ENCODE assay signal across 20 cellular contexts in genomic region chr7:15860264-15860949, GRCh38.
A peak's percentile ranks its signal among the peaks of the same experiment; 100 is the strongest.
DNase-seq lines count a peak whose midpoint lies in the region; ATAC-seq, FAIRE-seq and TF ChIP-seq lines count a peak whose summit lies in the region.
"Had no signal": no experiment of that assay in that cellular context is flagged by ENCODE, and none has a peak within 500 bp of the region (broad histone marks: within the 10 kb centered on the region; RNA-seq: fewer than 3 reads in every experiment).

No MANE protein-coding gene starts in this region.

- no peaks in the 10 kb centered on the region for H3K4me1 ChIP-seq in kidney (ENCODE audit: control insufficient read depth in 1 of 2, insufficient read depth in 1 of 2, low read depth in 1 of 2, low read length in 2 of 2)
- peaks cover 0 to 3% (median 0%) of the 10 kb centered on the region in 4 donors for H3K4me1 ChIP-seq in right lobe of liver
- no peaks in the 10 kb centered on the region for H3K4me1 ChIP-seq in CD8-positive, alpha-beta T cell (ENCODE audit: insufficient read depth, low read length)
- H3K4me1 ChIP-seq: HAP-1 had no signal

- TF ChIP-seq POLR2A in right lobe of liver (IDR thresholded peaks at IDR 0.05), result no peak

- CTCF ChIA-PET in CD8-positive, alpha-beta T cell (lab: Charles Lee), result no interaction called here

- H3K4me1 Mint-ChIP-seq in CD8-positive, alpha-beta T cell (ENCODE audit: low read depth), result no peaks in the 10 kb centered on the region
- H3K4me1 Mint-ChIP-seq: CD4-positive, alpha-beta memory T cell had no signal

- H3K27ac ChIP-seq in kidney (ENCODE audit: low read depth in 2 of 2, low read length in 2 of 2), result no peak overlapping the region
- H3K27ac ChIP-seq in right lobe of liver, result no peak overlapping the region
- H3K27ac ChIP-seq in CD8-positive, alpha-beta T cell (ENCODE audit: low read depth, low read length), result no peak overlapping the region
- H3K27ac ChIP-seq: 22Rv1 had no signal

- peak; percentile 65 for FAIRE-seq in A204.1 (lab: Jason Lieb, UNC)
- FAIRE-seq in kidney (lab: Jason Lieb, UNC), result peak; percentile 33
- FAIRE-seq: GM12878, H54 had no signal

- H3K27me3 ChIP-seq in right lobe of liver, result no peaks in the 10 kb centered on the region
- no peaks in the 10 kb centered on the region for H3K27me3 ChIP-seq in CD8-positive, alpha-beta T cell (ENCODE audit: insufficient read depth, low read length)

- no peaks in the 10 kb centered on the region for H3K36me3 Mint-ChIP-seq in CD8-positive, alpha-beta T cell
- H3K36me3 Mint-ChIP-seq: CD4-positive, alpha-beta memory T cell had no signal

- no peak overlapping the region for H3K27ac Mint-ChIP-seq in CD8-positive, alpha-beta T cell
- H3K27ac Mint-ChIP-seq: CD4-positive, alpha-beta memory T cell; HFFc6 had no signal

- no peaks in the 10 kb centered on the region for H3K36me3 ChIP-seq in kidney (ENCODE audit: control insufficient read depth in 1 of 2, insufficient read depth in 2 of 2, low read length in 2 of 2)
- no peaks in the 10 kb centered on the region for H3K36me3 ChIP-seq in right lobe of liver
- no peaks in the 10 kb centered on the region for H3K36me3 ChIP-seq in CD8-positive, alpha-beta T cell (ENCODE audit: insufficient read depth, low read length)
- H3K36me3 ChIP-seq: HAP-1 had no signal

- H3K4me3 ChIP-seq in kidney (ENCODE audit: low read length in 2 of 2) (no peak overlapping the region), right lobe of liver (no peak overlapping the region)
- no peak overlapping the region for H3K4me3 ChIP-seq in CD8-positive, alpha-beta T cell (ENCODE audit: low read depth, low read length)
- H3K4me3 ChIP-seq: GM12878, HAP-1 had no signal

- POLR2A ChIA-PET in CD8-positive, alpha-beta T cell (lab: Charles Lee), result no interaction called here

- H3K9ac ChIP-seq in kidney (ENCODE audit: low read length in 2 of 2), result no peak overlapping the region

- TF ChIP-seq CTCF in kidney (IDR thresholded peaks at IDR 0.05; ENCODE audit: borderline replicate concordance, extremely low read depth, insufficient read depth) (no peak), right lobe of liver (IDR thresholded peaks at IDR 0.05) (no peak)
- TF ChIP-seq CTCF in CD8-positive, alpha-beta T cell (IDR thresholded peaks at IDR 0.05), result no peak

- WGBS in right lobe of liver (ENCODE audit: insufficient coverage, low coverage, low lambda C conversion rate, missing lambda C conversion rate), result 4% methylated on average over 1 of the region's 1 CpG

- ATAC-seq in right lobe of liver, result peak in 3 of 4 donors; percentile 48 to 56 (median 49)
- ATAC-seq in CD8-positive, alpha-beta T cell, result no peak
- no peak for ATAC-seq in GM18517 (IDR thresholded peaks at IDR 0.05; ENCODE audit: unreplicated experiment)
- ATAC-seq: GM12878 had no signal

- intact Hi-C loops in kidney (cut with DNase I), result no loop called here
- intact Hi-C loops in right lobe of liver (cut with DNase I), result no loop called here
- intact Hi-C loops in CD8-positive, alpha-beta T cell (cut with DNase I, micrococcal nuclease), result no loop called here

- no peaks in the 10 kb centered on the region for H3K27me3 Mint-ChIP-seq in CD8-positive, alpha-beta T cell (ENCODE audit: low read depth)
- H3K27me3 Mint-ChIP-seq: CD4-positive, alpha-beta memory T cell had no signal

- no peaks in the 10 kb centered on the region for H3K9me3 ChIP-seq in kidney (ENCODE audit: control insufficient read depth in 1 of 2, low read length in 2 of 2)
- H3K9me3 ChIP-seq in right lobe of liver, result no peaks in the 10 kb centered on the region
- H3K9me3 ChIP-seq in CD8-positive, alpha-beta T cell (ENCODE audit: low read length), result no peaks in the 10 kb centered on the region
- H3K9me3 ChIP-seq: Caco-2, HAP-1 had no signal

- peaks cover 15% of the 10 kb centered on the region for H3K9me3 Mint-ChIP-seq in CD8-positive, alpha-beta T cell
- H3K9me3 Mint-ChIP-seq: HFFc6 had no signal

- DNase-seq in HuH-7.5 (ENCODE audit: low spot score) (peak; percentile 12), kidney (no peak), right lobe of liver (no peak), NCI-H1105 treated with DMSO at 0.1 percent for 48 hours (lab: John Stamatoyannopoulos, UW) (no peak), NCI-H524 (lab: John Stamatoyannopoulos, UW) (no peak)
- DNase-seq in CD8-positive, alpha-beta T cell, result no peak
- DNase-seq: C1 segment of cervical spinal cord; Caco-2; CD4-positive, alpha-beta memory T cell; DMS153; DND-41; GDM1; GOT3; HFFc6 had no signal

- no peak overlapping the region for H3K4me3 Mint-ChIP-seq in CD8-positive, alpha-beta T cell
- H3K4me3 Mint-ChIP-seq: CD4-positive, alpha-beta memory T cell; HFFc6 had no signal

Comparison
In these comparisons a context has a peak if more than half of its experiments do, and no peak if none do; other contexts are left out.
1. ATAC-seq: peak in right lobe of liver (3 of 4); none in CD8-positive, alpha-beta T cell (single experiment) and GM18517 (single experiment).